In the genomic region with DNA sequence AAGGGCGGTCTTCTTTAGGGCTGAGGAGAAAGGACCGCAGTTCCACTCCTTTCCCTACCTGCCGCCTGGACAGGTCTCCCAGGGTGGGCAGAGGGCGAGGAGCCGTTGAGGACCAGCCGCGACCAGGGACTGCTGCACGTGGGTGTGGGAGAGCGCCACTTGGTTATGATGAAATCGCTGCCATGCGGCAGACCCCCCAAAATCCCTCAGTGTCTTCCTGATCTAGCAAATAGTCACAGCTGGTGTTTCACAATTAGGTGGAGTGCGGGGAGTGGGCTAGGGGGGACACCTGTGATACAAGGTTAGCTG, we compare ENCODE assay signal across 10 cellular contexts. TPM values are rescaled to one million over a fixed set of nuclear protein-coding genes. Genes with fewer than 3 reads are reported as not detected.
DNase-seq lines count a peak whose midpoint lies in the region; ATAC-seq and TF ChIP-seq lines count a peak whose summit lies in the region.
"Had no signal": no experiment of that assay in that cellular context is flagged by ENCODE, and none has a peak within 500 bp of the region (broad histone marks: within the 10 kb centered on the region; RNA-seq: fewer than 3 reads in every experiment).

No MANE protein-coding gene starts in this region.

- H3K27me3 Mint-ChIP-seq in T-helper 2 cell treated with Interferon-gamma antibody and Interleukin-4, amounts not matched to agents 5 μg/mL and 100 μg/mL, for 36 hours (ENCODE audit: low read depth): peaks cover 59% of the 10 kb centered on the region
- peaks cover 62% of the 10 kb centered on the region for H3K27me3 Mint-ChIP-seq in activated naive CD8-positive, alpha-beta T cell treated with anti-CD3 and anti-CD28 coated beads for 36 hours
- peaks cover 60% of the 10 kb centered on the region for H3K27me3 Mint-ChIP-seq in stimulated activated naive CD8-positive, alpha-beta T cell treated with anti-CD3 and anti-CD28 coated beads, Interleukin-15, amount 100 ng/mL, for 72 hours

- H3K27ac ChIP-seq in left lung: no peak overlapping the region
- H3K27ac ChIP-seq: prostate gland, tibial artery had no signal

- H3K4me3 ChIP-seq in left lung: peak overlapping the region; percentile 49 to 53

- peaks cover 22% of the 10 kb centered on the region for H3K4me1 Mint-ChIP-seq in T-helper 2 cell treated with Interferon-gamma antibody and Interleukin-4, amounts not matched to agents 5 μg/mL and 100 μg/mL, for 36 hours (ENCODE audit: low read depth)
- peaks cover 10% of the 10 kb centered on the region for H3K4me1 Mint-ChIP-seq in activated naive CD8-positive, alpha-beta T cell treated with anti-CD3 and anti-CD28 coated beads for 36 hours
- peaks cover 21% of the 10 kb centered on the region for H3K4me1 Mint-ChIP-seq in stimulated activated naive CD8-positive, alpha-beta T cell treated with anti-CD3 and anti-CD28 coated beads, Interleukin-15, amount 100 ng/mL, for 72 hours

- intact Hi-C loops in left lung (cut with DNase I): no loop called here

- DNase-seq in T-helper 2 cell treated with Interferon-gamma antibody and Interleukin-4, amounts not matched to agents 5 μg/mL and 100 μg/mL, for 36 hours (ENCODE audit: low spot score): no peak
- no peak for DNase-seq in T-helper 2 cell
- no peak for DNase-seq in activated naive CD8-positive, alpha-beta T cell treated with anti-CD3 and anti-CD28 coated beads for 36 hours
- DNase-seq in left lung: no peak
- DNase-seq in stimulated activated naive CD8-positive, alpha-beta T cell treated with anti-CD3 and anti-CD28 coated beads, Interleukin-15, amount 100 ng/mL, for 72 hours: no peak
- no peak for DNase-seq in midbrain (lab: John Stamatoyannopoulos, UW)
- no peak for DNase-seq in NCI-H2081 treated with DMSO at 0.1 percent for 48 hours (lab: John Stamatoyannopoulos, UW)
- DNase-seq: tibial artery had no signal

- H3K4me1 ChIP-seq in left lung: peaks cover 15 to 25% of the 10 kb centered on the region in 2 donors
- H3K4me1 ChIP-seq: prostate gland had no signal

- H3K27ac Mint-ChIP-seq in T-helper 2 cell treated with Interferon-gamma antibody and Interleukin-4, amounts not matched to agents 5 μg/mL and 100 μg/mL, for 36 hours: peak overlapping the region; percentile 57
- no peak overlapping the region for H3K27ac Mint-ChIP-seq in activated naive CD8-positive, alpha-beta T cell treated with anti-CD3 and anti-CD28 coated beads for 36 hours
- H3K27ac Mint-ChIP-seq in stimulated activated naive CD8-positive, alpha-beta T cell treated with anti-CD3 and anti-CD28 coated beads, Interleukin-15, amount 100 ng/mL, for 72 hours: no peak overlapping the region

- no peaks in the 10 kb centered on the region for H3K36me3 ChIP-seq in left lung
- H3K36me3 ChIP-seq: prostate gland, tibial artery had no signal

- no peaks in the 10 kb centered on the region for H3K9me3 ChIP-seq in left lung
- H3K9me3 ChIP-seq: prostate gland, tibial artery had no signal

- no peaks in the 10 kb centered on the region for H3K9me3 Mint-ChIP-seq in T-helper 2 cell treated with Interferon-gamma antibody and Interleukin-4, amounts not matched to agents 5 μg/mL and 100 μg/mL, for 36 hours
- H3K9me3 Mint-ChIP-seq in activated naive CD8-positive, alpha-beta T cell treated with anti-CD3 and anti-CD28 coated beads for 36 hours: no peaks in the 10 kb centered on the region
- H3K9me3 Mint-ChIP-seq in stimulated activated naive CD8-positive, alpha-beta T cell treated with anti-CD3 and anti-CD28 coated beads, Interleukin-15, amount 100 ng/mL, for 72 hours: no peaks in the 10 kb centered on the region

- TF ChIP-seq CTCF in left lung (IDR thresholded peaks at IDR 0.05): no peak

- peaks cover 36 to 77% of the 10 kb centered on the region in 2 donors for H3K27me3 ChIP-seq in left lung

- H3K4me3 Mint-ChIP-seq in T-helper 2 cell treated with Interferon-gamma antibody and Interleukin-4, amounts not matched to agents 5 μg/mL and 100 μg/mL, for 36 hours: peak overlapping the region; percentile 87
- peak overlapping the region; percentile 70 for H3K4me3 Mint-ChIP-seq in activated naive CD8-positive, alpha-beta T cell treated with anti-CD3 and anti-CD28 coated beads for 36 hours
- H3K4me3 Mint-ChIP-seq in stimulated activated naive CD8-positive, alpha-beta T cell treated with anti-CD3 and anti-CD28 coated beads, Interleukin-15, amount 100 ng/mL, for 72 hours: peak overlapping the region; percentile 75 to 87

- no peak for ATAC-seq in left lung
- ATAC-seq in stimulated activated naive CD8-positive, alpha-beta T cell treated with anti-CD3 and anti-CD28 coated beads, Interleukin-15, amount 100 ng/mL, for 72 hours: no peak
- ATAC-seq in GM19452 (IDR thresholded peaks at IDR 0.05; ENCODE audit: unreplicated experiment): no peak

- no peaks in the 10 kb centered on the region for H3K36me3 Mint-ChIP-seq in T-helper 2 cell treated with Interferon-gamma antibody and Interleukin-4, amounts not matched to agents 5 μg/mL and 100 μg/mL, for 36 hours (ENCODE audit: low read depth)
- no peaks in the 10 kb centered on the region for H3K36me3 Mint-ChIP-seq in activated naive CD8-positive, alpha-beta T cell treated with anti-CD3 and anti-CD28 coated beads for 36 hours

RNA-seq across cellular contexts. Expression of a gene that starts 1.5 kb away (rescaled TPM):
- total RNA-seq in activated naive CD8-positive, alpha-beta T cell treated with anti-CD3 and anti-CD28 coated beads for 36 hours: not detected
- 1 to 10 TPM in 1 of 2 donors, under 1 TPM in 1; 0.55 to 1.9 TPM for total RNA-seq in left lung
